16 cellular contexts compared by ENCODE assay signal in the genomic region with DNA sequence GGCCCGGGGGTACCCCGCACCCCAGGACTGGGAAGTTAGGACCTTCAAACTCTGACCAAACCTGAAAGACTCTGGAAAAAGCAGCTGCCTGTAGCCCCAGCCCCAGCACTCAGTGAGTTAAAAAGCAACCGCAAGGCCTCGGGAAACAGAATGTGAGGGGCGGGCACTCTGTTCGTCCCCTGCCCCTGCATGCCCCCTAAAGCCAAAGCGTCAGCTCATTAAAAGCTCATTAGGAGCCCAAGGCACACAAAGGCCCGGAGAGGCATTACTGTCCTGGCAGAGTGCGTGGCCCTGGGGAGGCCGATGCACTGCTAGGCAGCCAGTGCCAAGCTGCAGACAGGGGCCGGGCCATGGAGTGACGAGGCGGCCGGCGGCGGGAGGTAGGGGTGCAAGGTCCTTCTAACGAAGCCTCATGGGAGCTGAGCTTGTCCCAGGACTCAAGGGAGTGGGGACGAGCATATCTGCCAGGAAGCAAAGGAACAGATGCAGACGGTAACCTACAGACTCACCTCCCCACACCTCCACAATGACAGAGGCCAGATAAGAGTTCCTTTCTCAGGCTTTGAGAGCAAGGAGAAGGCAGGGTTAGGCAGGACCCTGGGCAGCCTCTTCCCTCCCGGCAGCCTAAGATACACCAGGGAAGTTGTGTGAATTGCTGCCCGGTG.
DNase-seq lines count a peak whose midpoint lies in the region; ATAC-seq and TF ChIP-seq lines count a peak whose summit lies in the region.
"Had no signal": no experiment of that assay in that cellular context is flagged by ENCODE, and none has a peak within 500 bp of the region (broad histone marks: within the 10 kb centered on the region; RNA-seq: fewer than 3 reads in every experiment).

No MANE protein-coding gene starts in this region.

- peaks cover 22% of the 10 kb centered on the region for H3K27me3 Mint-ChIP-seq in GM23338 (ENCODE audit: insufficient read depth, low read depth, poor library complexity)

- H3K27me3 ChIP-seq in BLaER1 (peaks cover 68% of the 10 kb centered on the region), GM23338 (ENCODE audit: insufficient read depth) (no peaks in the 10 kb centered on the region), iPS-20b (ENCODE audit: insufficient read depth, low read length) (peaks cover 31% of the 10 kb centered on the region), GM23248 (replicated peaks; ENCODE audit: insufficient read depth) (peaks cover 28% of the 10 kb centered on the region)

- H3K4me1 ChIP-seq in BLaER1 (peaks cover 41% of the 10 kb centered on the region), GM23338 (ENCODE audit: insufficient read depth) (peaks cover 50% of the 10 kb centered on the region), iPS-20b (ENCODE audit: insufficient read depth, low read length) (peaks cover 32% of the 10 kb centered on the region), GM23248 (ENCODE audit: insufficient read depth) (no peaks in the 10 kb centered on the region)
- H3K4me1 ChIP-seq: Caco-2 had no signal

- no peaks in the 10 kb centered on the region; the same call in 2 of the 3 replicates for H3K9me3 Mint-ChIP-seq in GM23338

- H3K79me2 ChIP-seq in GM23338 (replicated peaks; ENCODE audit: insufficient read depth) (no peaks in the 10 kb centered on the region), GM23248 (ENCODE audit: insufficient read depth) (no peaks in the 10 kb centered on the region)

- TF ChIP-seq CTCF in GM23338 (conservative IDR thresholded peaks at IDR 0.05; ENCODE audit: low read depth in 2 of 2): no peak

- peaks cover 18% of the 10 kb centered on the region for H3F3A ChIP-seq in GM23338 (replicated peaks; ENCODE audit: low read depth)
- no peaks in the 10 kb centered on the region for H3F3A ChIP-seq in GM23248 (ENCODE audit: insufficient read depth)

- WGBS in GM23248 (ENCODE audit: low coverage in 1 of 2, low lambda C conversion rate in 2 of 2, missing lambda C conversion rate in 2 of 2), 2 experiments: 11 to 12% methylated on average over 21 of the region's 21 CpGs

- no peak for ATAC-seq in GM23338

- H3K27ac ChIP-seq in BLaER1 (no peak overlapping the region), GM23338 (ENCODE audit: low read depth) (no peak overlapping the region), iPS-20b (ENCODE audit: low read length) (no peak overlapping the region), GM23248 (no peak overlapping the region)
- H3K27ac ChIP-seq: C4-2B, HL-60 had no signal

- H3K4me3 ChIP-seq in BLaER1: no peak overlapping the region
- no peak overlapping the region for H3K4me3 ChIP-seq in GM23338
- H3K4me3 ChIP-seq in iPS-20b (ENCODE audit: low read length): no peak overlapping the region
- no peak overlapping the region for H3K4me3 ChIP-seq in GM23248

- DNase-seq in GM23338 (ENCODE audit: low spot score): no peak
- peak; percentile 54 for DNase-seq in NCI-H82 treated with DMSO at 0.1 percent for 48 hours (lab: John Stamatoyannopoulos, UW; ENCODE audit: unreplicated experiment)
- DNase-seq in COR-L47 (lab: John Stamatoyannopoulos, UW): no peak
- DNase-seq in COLO668 (lab: John Stamatoyannopoulos, UW; ENCODE audit: unreplicated experiment): no peak
- DNase-seq in GM23248: no peak
- DNase-seq in dermis blood vessel endothelial cell: no peak
- DNase-seq: ACHN; Caco-2; CD4-positive, alpha-beta memory T cell; DND-41; GF-D8; HCEC 1CT had no signal

- peaks cover 72% of the 10 kb centered on the region for H3K4me1 Mint-ChIP-seq in GM23338
- H3K4me1 Mint-ChIP-seq: CD4-positive, alpha-beta memory T cell had no signal

- H3K4me2 ChIP-seq in BLaER1 (peak overlapping the region; percentile 75; the same call in 1 of the 2 replicates), GM23338 (peak overlapping the region; percentile 75; the same call in 1 of the 2 replicates), GM23248 (ENCODE audit: unreplicated experiment) (no peak overlapping the region)

- H4K20me1 ChIP-seq in BLaER1 (peaks cover 52% of the 10 kb centered on the region), GM23338 (replicated peaks; ENCODE audit: insufficient read depth) (no peaks in the 10 kb centered on the region), GM23248 (ENCODE audit: insufficient read depth) (no peaks in the 10 kb centered on the region)

- no peaks in the 10 kb centered on the region for H3K9me2 ChIP-seq in GM23338 (ENCODE audit: insufficient read depth)
- H3K9me2 ChIP-seq in GM23248 (ENCODE audit: insufficient read depth): no peaks in the 10 kb centered on the region

- H3K9me3 ChIP-seq in BLaER1: no peaks in the 10 kb centered on the region
- H3K9me3 ChIP-seq in iPS-20b (ENCODE audit: insufficient read depth, low read depth, low read length): no peaks in the 10 kb centered on the region
- no peaks in the 10 kb centered on the region for H3K9me3 ChIP-seq in GM23248 (ENCODE audit: low read depth)
- H3K9me3 ChIP-seq: Caco-2 had no signal

- in situ Hi-C loops in GM23248 (cut with MboI): no loop called here

- no peaks in the 10 kb centered on the region for H3K36me3 Mint-ChIP-seq in GM23338 (ENCODE audit: low read depth)
- H3K36me3 Mint-ChIP-seq: CD4-positive, alpha-beta memory T cell had no signal

- peak overlapping the region; percentile 51; the same call in 1 of the 2 replicates for H3K27ac Mint-ChIP-seq in GM23338
- H3K27ac Mint-ChIP-seq: CD4-positive, alpha-beta memory T cell had no signal

- H3K36me3 ChIP-seq in BLaER1: no peaks in the 10 kb centered on the region
- no peaks in the 10 kb centered on the region; the same call in 1 of the 2 replicates for H3K36me3 ChIP-seq in GM23338 (ENCODE audit: insufficient read depth)
- H3K36me3 ChIP-seq in iPS-20b (ENCODE audit: insufficient read depth, low read depth, low read length): no peaks in the 10 kb centered on the region
- no peaks in the 10 kb centered on the region for H3K36me3 ChIP-seq in GM23248 (ENCODE audit: low read depth)

- H3K4me3 Mint-ChIP-seq in GM23338: no peak overlapping the region
- H3K4me3 Mint-ChIP-seq: CD4-positive, alpha-beta memory T cell had no signal

- H2AFZ ChIP-seq in GM23338 (no peak overlapping the region), GM23248 (no peak overlapping the region)

- no peak overlapping the region for H3K9ac ChIP-seq in BLaER1
- H3K9ac ChIP-seq in iPS-20b (ENCODE audit: low read depth, low read length): peak overlapping the region; percentile 80; the same call in 1 of the 2 replicates
- no peak overlapping the region for H3K9ac ChIP-seq in GM23248

TF ChIP-seq in GM23338, 12 proteins besides CTCF, POLR2A, EP300 and RAD21:
- TF ChIP-seq STAT1 (IDR thresholded peaks at IDR 0.05; ENCODE audit: unreplicated experiment) (no peak), ZNF114 (CRISPR knock-in tag; IDR thresholded peaks at IDR 0.05) (no peak), NANOG (IDR thresholded peaks at IDR 0.05; ENCODE audit: borderline replicate concordance) (no peak)
- TF ChIP-seq, protein P1, sequence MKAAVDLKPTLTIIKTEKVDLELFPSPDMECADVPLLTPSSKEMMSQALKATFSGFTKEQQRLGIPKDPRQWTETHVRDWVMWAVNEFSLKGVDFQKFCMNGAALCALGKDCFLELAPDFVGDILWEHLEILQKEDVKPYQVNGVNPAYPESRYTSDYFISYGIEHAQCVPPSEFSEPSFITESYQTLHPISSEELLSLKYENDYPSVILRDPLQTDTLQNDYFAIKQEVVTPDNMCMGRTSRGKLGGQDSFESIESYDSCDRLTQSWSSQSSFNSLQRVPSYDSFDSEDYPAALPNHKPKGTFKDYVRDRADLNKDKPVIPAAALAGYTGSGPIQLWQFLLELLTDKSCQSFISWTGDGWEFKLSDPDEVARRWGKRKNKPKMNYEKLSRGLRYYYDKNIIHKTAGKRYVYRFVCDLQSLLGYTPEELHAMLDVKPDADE (IDR thresholded peaks at IDR 0.05): no peak
- TF ChIP-seq, protein P2, sequence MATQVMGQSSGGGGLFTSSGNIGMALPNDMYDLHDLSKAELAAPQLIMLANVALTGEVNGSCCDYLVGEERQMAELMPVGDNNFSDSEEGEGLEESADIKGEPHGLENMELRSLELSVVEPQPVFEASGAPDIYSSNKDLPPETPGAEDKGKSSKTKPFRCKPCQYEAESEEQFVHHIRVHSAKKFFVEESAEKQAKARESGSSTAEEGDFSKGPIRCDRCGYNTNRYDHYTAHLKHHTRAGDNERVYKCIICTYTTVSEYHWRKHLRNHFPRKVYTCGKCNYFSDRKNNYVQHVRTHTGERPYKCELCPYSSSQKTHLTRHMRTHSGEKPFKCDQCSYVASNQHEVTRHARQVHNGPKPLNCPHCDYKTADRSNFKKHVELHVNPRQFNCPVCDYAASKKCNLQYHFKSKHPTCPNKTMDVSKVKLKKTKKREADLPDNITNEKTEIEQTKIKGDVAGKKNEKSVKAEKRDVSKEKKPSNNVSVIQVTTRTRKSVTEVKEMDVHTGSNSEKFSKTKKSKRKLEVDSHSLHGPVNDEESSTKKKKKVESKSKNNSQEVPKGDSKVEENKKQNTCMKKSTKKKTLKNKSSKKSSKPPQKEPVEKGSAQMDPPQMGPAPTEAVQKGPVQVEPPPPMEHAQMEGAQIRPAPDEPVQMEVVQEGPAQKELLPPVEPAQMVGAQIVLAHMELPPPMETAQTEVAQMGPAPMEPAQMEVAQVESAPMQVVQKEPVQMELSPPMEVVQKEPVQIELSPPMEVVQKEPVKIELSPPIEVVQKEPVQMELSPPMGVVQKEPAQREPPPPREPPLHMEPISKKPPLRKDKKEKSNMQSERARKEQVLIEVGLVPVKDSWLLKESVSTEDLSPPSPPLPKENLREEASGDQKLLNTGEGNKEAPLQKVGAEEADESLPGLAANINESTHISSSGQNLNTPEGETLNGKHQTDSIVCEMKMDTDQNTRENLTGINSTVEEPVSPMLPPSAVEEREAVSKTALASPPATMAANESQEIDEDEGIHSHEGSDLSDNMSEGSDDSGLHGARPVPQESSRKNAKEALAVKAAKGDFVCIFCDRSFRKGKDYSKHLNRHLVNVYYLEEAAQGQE (IDR thresholded peaks at IDR 0.05; ENCODE audit: unreplicated experiment): no peak
